17 cellular contexts compared by ENCODE assay signal in genomic region chr17:74126959-74127358, GRCh38.
DNase-seq lines count a peak whose midpoint lies in the region; ATAC-seq and TF ChIP-seq lines count a peak whose summit lies in the region.
"Had no signal": no experiment of that assay in that cellular context is flagged by ENCODE, and none has a peak within 500 bp of the region (broad histone marks: within the 10 kb centered on the region; RNA-seq: fewer than 3 reads in every experiment).

No MANE protein-coding gene starts in this region.

- H3K27me3 ChIP-seq in naive thymus-derived CD4-positive, alpha-beta T cell (ENCODE audit: control insufficient read depth in 2 of 2, insufficient read depth in 2 of 2, low read length in 2 of 2), result no peaks in the 10 kb centered on the region
- H3K27me3 ChIP-seq: BLaER1 had no signal

- no peaks in the 10 kb centered on the region for H3K4me1 ChIP-seq in naive thymus-derived CD4-positive, alpha-beta T cell (ENCODE audit: control insufficient read depth in 2 of 2, insufficient read depth in 2 of 2, low read length in 2 of 2)
- H3K4me1 ChIP-seq: Caco-2 had no signal

- no peak for ATAC-seq in natural killer cell treated with Interleukin-12 subunit alpha and Interleukin-12 subunit beta and Interleukin-15 and Interleukin-18, amount 100 ng/mL, for 72 hours
- ATAC-seq in natural killer cell (no peak), GM21515 (IDR thresholded peaks at IDR 0.05; ENCODE audit: unreplicated experiment) (no peak)
- ATAC-seq in activated T-helper 17 cell treated with anti-CD3 and anti-CD28 coated beads, Interleukin-2, amount 50 U/mL, for 72 hours (replicated peaks), result no peak
- ATAC-seq in naive thymus-derived CD4-positive, alpha-beta T cell, result no peak

- H3K36me3 ChIP-seq in naive thymus-derived CD4-positive, alpha-beta T cell (ENCODE audit: control insufficient read depth in 2 of 3, insufficient read depth in 3 of 3, low read length in 3 of 3), result no peaks in the 10 kb centered on the region
- H3K36me3 ChIP-seq: BLaER1 had no signal

- H3K27me3 Mint-ChIP-seq in natural killer cell treated with Interleukin-12 subunit alpha and Interleukin-12 subunit beta and Interleukin-15 and Interleukin-18, amount 100 ng/mL, for 72 hours, result peaks cover 26 to 35% of the 10 kb centered on the region in 2 donors
- H3K27me3 Mint-ChIP-seq in natural killer cell (ENCODE audit: low read depth in 2 of 2), result peaks cover 16 to 21% of the 10 kb centered on the region in 2 donors
- H3K27me3 Mint-ChIP-seq in activated T-helper 17 cell treated with anti-CD3 and anti-CD28 coated beads, Interleukin-2, amount 50 U/mL, for 72 hours, result peaks cover 36% of the 10 kb centered on the region
- H3K27me3 Mint-ChIP-seq in naive thymus-derived CD4-positive, alpha-beta T cell, result peaks cover 2 to 41% (median 36%) of the 10 kb centered on the region in 5 donors

- POLR2A ChIA-PET in naive thymus-derived CD4-positive, alpha-beta T cell (lab: Charles Lee), result no interaction called here

- peak; percentile 28 for DNase-seq in natural killer cell treated with Interleukin-12 subunit alpha and Interleukin-12 subunit beta and Interleukin-15 and Interleukin-18, amount 100 ng/mL, for 72 hours (ENCODE audit: low spot score)
- DNase-seq in natural killer cell (no peak), mesenteric fat pad (ENCODE audit: low spot score) (peak; percentile 24), NCI-H1930 (lab: John Stamatoyannopoulos, UW) (no peak)
- DNase-seq in naive thymus-derived CD4-positive, alpha-beta T cell, result no peak
- DNase-seq: 8988T; AML-193; CD8-positive, alpha-beta memory T cell; DND-41; GDM1; GOT3; HCEC 1CT had no signal

- H3K9me3 Mint-ChIP-seq in natural killer cell treated with Interleukin-12 subunit alpha and Interleukin-12 subunit beta and Interleukin-15 and Interleukin-18, amount 100 ng/mL, for 72 hours, result no peaks in the 10 kb centered on the region
- H3K9me3 Mint-ChIP-seq in natural killer cell, result no peaks in the 10 kb centered on the region
- H3K9me3 Mint-ChIP-seq in activated T-helper 17 cell treated with anti-CD3 and anti-CD28 coated beads, Interleukin-2, amount 50 U/mL, for 72 hours, result peaks cover 3% of the 10 kb centered on the region
- peaks cover 0 to 4% (median 0%) of the 10 kb centered on the region in 11 donors for H3K9me3 Mint-ChIP-seq in naive thymus-derived CD4-positive, alpha-beta T cell

- no peaks in the 10 kb centered on the region for H3K36me3 Mint-ChIP-seq in natural killer cell treated with Interleukin-12 subunit alpha and Interleukin-12 subunit beta and Interleukin-15 and Interleukin-18, amount 100 ng/mL, for 72 hours
- H3K36me3 Mint-ChIP-seq in natural killer cell, result no peaks in the 10 kb centered on the region
- no peaks in the 10 kb centered on the region for H3K36me3 Mint-ChIP-seq in activated T-helper 17 cell treated with anti-CD3 and anti-CD28 coated beads, Interleukin-2, amount 50 U/mL, for 72 hours (ENCODE audit: low read depth)
- peaks cover 0 to 9% (median 0%) of the 10 kb centered on the region in 5 donors for H3K36me3 Mint-ChIP-seq in naive thymus-derived CD4-positive, alpha-beta T cell

- CTCF ChIA-PET in naive thymus-derived CD4-positive, alpha-beta T cell (lab: Charles Lee), result no interaction called here

- no peak overlapping the region for H3K27ac Mint-ChIP-seq in natural killer cell treated with Interleukin-12 subunit alpha and Interleukin-12 subunit beta and Interleukin-15 and Interleukin-18, amount 100 ng/mL, for 72 hours
- no peak overlapping the region for H3K27ac Mint-ChIP-seq in natural killer cell
- peak overlapping the region; percentile 7 for H3K27ac Mint-ChIP-seq in activated T-helper 17 cell treated with anti-CD3 and anti-CD28 coated beads, Interleukin-2, amount 50 U/mL, for 72 hours
- peak overlapping the region in 1 of 9 donors; percentile 32 for H3K27ac Mint-ChIP-seq in naive thymus-derived CD4-positive, alpha-beta T cell
- H3K27ac Mint-ChIP-seq: CD8-positive, alpha-beta memory T cell had no signal

- no peak overlapping the region for H3K27ac ChIP-seq in naive thymus-derived CD4-positive, alpha-beta T cell (ENCODE audit: low read depth, low read length)
- H3K27ac ChIP-seq: BLaER1, HL-60 had no signal

- H3K4me1 Mint-ChIP-seq in natural killer cell treated with Interleukin-12 subunit alpha and Interleukin-12 subunit beta and Interleukin-15 and Interleukin-18, amount 100 ng/mL, for 72 hours (ENCODE audit: low read depth in 2 of 2), result no peaks in the 10 kb centered on the region
- H3K4me1 Mint-ChIP-seq in natural killer cell, result no peaks in the 10 kb centered on the region
- H3K4me1 Mint-ChIP-seq in activated T-helper 17 cell treated with anti-CD3 and anti-CD28 coated beads, Interleukin-2, amount 50 U/mL, for 72 hours, result peaks cover 8% of the 10 kb centered on the region
- H3K4me1 Mint-ChIP-seq in naive thymus-derived CD4-positive, alpha-beta T cell, result peaks cover 0 to 5% (median 0%) of the 10 kb centered on the region in 7 donors
- H3K4me1 Mint-ChIP-seq: CD8-positive, alpha-beta memory T cell had no signal

- H3K4me3 ChIP-seq in naive thymus-derived CD4-positive, alpha-beta T cell (ENCODE audit: low read length), result no peak overlapping the region
- H3K4me3 ChIP-seq: BLaER1 had no signal

- H3K9me3 ChIP-seq in naive thymus-derived CD4-positive, alpha-beta T cell (ENCODE audit: control insufficient read depth in 2 of 3, low read length in 3 of 3), result no peaks in the 10 kb centered on the region
- H3K9me3 ChIP-seq: BLaER1 had no signal

- no peak overlapping the region for H3K4me3 Mint-ChIP-seq in natural killer cell treated with Interleukin-12 subunit alpha and Interleukin-12 subunit beta and Interleukin-15 and Interleukin-18, amount 100 ng/mL, for 72 hours
- H3K4me3 Mint-ChIP-seq in natural killer cell, result no peak overlapping the region
- no peak overlapping the region for H3K4me3 Mint-ChIP-seq in activated T-helper 17 cell treated with anti-CD3 and anti-CD28 coated beads, Interleukin-2, amount 50 U/mL, for 72 hours
- no peak overlapping the region for H3K4me3 Mint-ChIP-seq in naive thymus-derived CD4-positive, alpha-beta T cell
- H3K4me3 Mint-ChIP-seq: CD8-positive, alpha-beta memory T cell had no signal

- intact Hi-C loops in natural killer cell (cut with micrococcal nuclease), result no loop called here
- intact Hi-C loops in naive thymus-derived CD4-positive, alpha-beta T cell (cut with micrococcal nuclease), result no loop called here

- no peak for TF ChIP-seq CTCF in natural killer cell (IDR thresholded peaks at IDR 0.05)

Comparison
In these comparisons a context has a peak if more than half of its experiments do, and no peak if none do; other contexts are left out.
1. DNase-seq: peak in natural killer cell treated with Interleukin-12 subunit alpha and Interleukin-12 subunit beta and Interleukin-15 and Interleukin-18, amount 100 ng/mL, for 72 hours (single experiment) and mesenteric fat pad (single experiment); none in natural killer cell (single experiment), NCI-H1930 (0 of 2) and naive thymus-derived CD4-positive, alpha-beta T cell (0 of 9).